Comparison of ENCODE assay signal across 10 cellular contexts in the genomic region with DNA sequence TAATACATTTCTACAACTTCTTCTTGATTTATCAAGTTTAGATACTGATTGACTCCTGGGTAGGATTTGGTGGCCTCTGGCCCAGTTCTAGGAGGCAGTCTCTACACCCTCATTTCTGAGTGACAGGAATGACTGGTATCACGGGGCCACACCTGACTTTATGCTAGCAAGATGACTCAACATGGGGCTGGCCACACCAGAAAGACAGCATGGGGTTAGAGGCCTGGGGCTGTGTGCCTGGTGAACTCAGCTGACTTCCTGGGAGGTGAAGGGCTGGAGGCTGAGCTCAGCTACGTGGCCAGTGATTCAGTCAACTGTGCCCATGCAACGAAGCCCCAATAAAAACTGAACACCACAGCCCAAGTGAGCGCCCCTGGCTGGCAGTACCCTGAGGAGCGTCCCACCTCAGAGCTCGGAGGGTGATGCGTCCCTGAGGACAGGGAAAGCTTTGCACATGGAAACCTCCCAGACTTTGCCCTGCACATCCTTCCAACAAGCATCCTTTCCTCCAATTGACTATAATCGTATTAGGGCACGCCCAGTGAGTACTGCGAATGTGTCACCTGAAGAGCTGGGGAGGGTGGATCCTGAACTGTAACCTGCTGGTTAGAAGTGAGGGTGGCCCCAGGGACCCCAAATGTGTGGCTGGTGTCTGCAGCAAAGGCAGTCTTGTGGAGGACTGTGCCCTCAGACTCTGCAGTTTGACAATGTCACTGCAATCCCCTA. TPM values are rescaled to one million over a fixed set of nuclear protein-coding genes. Genes with fewer than 3 reads are reported as not detected.
DNase-seq lines count a peak whose midpoint lies in the region; ATAC-seq and TF ChIP-seq lines count a peak whose summit lies in the region.
"Had no signal": no experiment of that assay in that cellular context is flagged by ENCODE, and none has a peak within 500 bp of the region (broad histone marks: within the 10 kb centered on the region; RNA-seq: fewer than 3 reads in every experiment).

No MANE protein-coding gene starts in this region.

- dilution Hi-C loops in mammary epithelial cell (cut with HindIII; ENCODE audit: low sequenced_read_pairs) = no loop called here

- no peaks in the 10 kb centered on the region for H4K20me1 ChIP-seq in mammary epithelial cell (ENCODE audit: insufficient read depth, low read length)

- peak; percentile 8 to 10 (median 10) for DNase-seq in stimulated activated CD4-positive, alpha-beta T cell treated with anti-CD3 and anti-CD28 coated beads, Interleukin-12 subunit alpha, Interleukin-12 subunit beta, amount 100 ng/mL, for 48 hours (ENCODE audit: low read depth in 2 of 3, low spot score in 1 of 3)
- DNase-seq in stimulated activated CD4-positive, alpha-beta T cell treated with anti-CD3 and anti-CD28 coated beads, Interleukin-4, amount 100 ng/mL, for 4 hours = no peak
- peak; percentile 96 for DNase-seq in mammary epithelial cell
- peak in 1 of 2 donors; percentile 41 for DNase-seq in stimulated activated naive CD8-positive, alpha-beta T cell treated with anti-CD3 and anti-CD28 coated beads, Interleukin-15, amount 100 ng/mL, for 72 hours
- DNase-seq in effector CD8-positive, alpha-beta T cell (lab: John Stamatoyannopoulos, UW) = no peak
- DNase-seq in HuH-7 (ENCODE audit: low spot score) = no peak
- no peak for DNase-seq in occipital lobe (lab: John Stamatoyannopoulos, UW)

- H3K4me3 ChIP-seq in mammary epithelial cell (replicated peaks in 1 of 3; ENCODE audit: insufficient read depth in 1 of 3, low read depth in 2 of 3, low read length in 3 of 3) = no peak overlapping the region
- H3K4me3 ChIP-seq: lung had no signal

- peak overlapping the region; percentile 52 for H3K27ac ChIP-seq in mammary epithelial cell (ENCODE audit: insufficient read depth, low read depth, low read length)
- H3K27ac ChIP-seq: VCaP had no signal

- no peak overlapping the region for H3K9ac ChIP-seq in mammary epithelial cell (ENCODE audit: insufficient read depth, low read length)

- in situ Hi-C loops in mammary epithelial cell (cut with MboI; ENCODE audit: low sequenced_read_pairs in 2 of 2) = loop anchor here in 1 of 2 donors (10.0 kb wide), 1 partner anchor 49 kb away; no protein-coding TSS in a partner anchor

- peak; percentile 6 to 7 for TF ChIP-seq CTCF in mammary epithelial cell (conservative IDR thresholded peaks at IDR 0.05 in 1 of 2, IDR thresholded peaks at IDR 0.05 in 1 of 2; ENCODE audit: extremely low read depth in 1 of 2, insufficient read depth in 1 of 2, low read depth in 1 of 2, low read length in 2 of 2)

- ATAC-seq in HG03439 (IDR thresholded peaks at IDR 0.05; ENCODE audit: unreplicated experiment) = peak; percentile 90
- peak; percentile 91 for ATAC-seq in stimulated activated naive CD8-positive, alpha-beta T cell treated with anti-CD3 and anti-CD28 coated beads, Interleukin-15, amount 100 ng/mL, for 72 hours

- H3K36me3 ChIP-seq in mammary epithelial cell (ENCODE audit: insufficient read depth, low read length) = peaks cover 7% of the 10 kb centered on the region

- H3K27me3 Mint-ChIP-seq in stimulated activated naive CD8-positive, alpha-beta T cell treated with anti-CD3 and anti-CD28 coated beads, Interleukin-15, amount 100 ng/mL, for 72 hours = no peaks in the 10 kb centered on the region

- peak overlapping the region in 1 of 2 donors; percentile 42 for H3K27ac Mint-ChIP-seq in stimulated activated naive CD8-positive, alpha-beta T cell treated with anti-CD3 and anti-CD28 coated beads, Interleukin-15, amount 100 ng/mL, for 72 hours

- 56% methylated on average over 9 of the region's 10 CpGs for WGBS in mammary epithelial cell (ENCODE audit: low coverage, missing lambda C conversion rate)

- peak overlapping the region; percentile 33 for H3K4me2 ChIP-seq in mammary epithelial cell (ENCODE audit: insufficient read depth, low read depth, low read length)

- peak overlapping the region; percentile 0 for H2AFZ ChIP-seq in mammary epithelial cell (ENCODE audit: low read depth, low read length)

- peaks cover 12% of the 10 kb centered on the region for H3K4me1 ChIP-seq in mammary epithelial cell (ENCODE audit: insufficient read depth, low read length)

- no peaks in the 10 kb centered on the region for H3K9me3 Mint-ChIP-seq in stimulated activated naive CD8-positive, alpha-beta T cell treated with anti-CD3 and anti-CD28 coated beads, Interleukin-15, amount 100 ng/mL, for 72 hours

- H3K4me3 Mint-ChIP-seq in stimulated activated naive CD8-positive, alpha-beta T cell treated with anti-CD3 and anti-CD28 coated beads, Interleukin-15, amount 100 ng/mL, for 72 hours = no peak overlapping the region

- no TSS peak for BruUV-seq in mammary epithelial cell (replicated peaks; lab: Mats Ljungman, UMichigan)

- H3K79me2 ChIP-seq in mammary epithelial cell (ENCODE audit: insufficient read depth, low read length) = no peaks in the 10 kb centered on the region

- CTCF ChIA-PET in mammary epithelial cell (lab: Charles Lee; ENCODE audit: low non-redundant PET) = no interaction called here

- H3K4me1 Mint-ChIP-seq in stimulated activated naive CD8-positive, alpha-beta T cell treated with anti-CD3 and anti-CD28 coated beads, Interleukin-15, amount 100 ng/mL, for 72 hours = peaks cover 6% of the 10 kb centered on the region

- no peaks in the 10 kb centered on the region for H3K9me3 ChIP-seq in mammary epithelial cell (replicated peaks; ENCODE audit: insufficient read depth, low read length)

- no peaks in the 10 kb centered on the region for H3K27me3 ChIP-seq in mammary epithelial cell (ENCODE audit: insufficient read depth, low read length)

- intact Hi-C loops in mammary epithelial cell (cut with micrococcal nuclease) = loop anchor here (1.0 to 5.0 kb wide), 2 partner anchors 37 to 84 kb away; no protein-coding TSS in a partner anchor

RNA-seq across cellular contexts. Expression of gene NIPA2, which starts 57.2 kb away (rescaled TPM):
- total RNA-seq in mammary epithelial cell (10 to 100 TPM; 58.5 to 61.9 TPM), occipital lobe (47.6 TPM)
- polyA plus RNA-seq in mammary epithelial cell = 41.3 TPM
- 72.1 TPM for polyA minus RNA-seq in mammary epithelial cell

Comparison
In these comparisons a context has a peak if more than half of its experiments do, and no peak if none do; other contexts are left out.
1. DNase-seq: peak in stimulated activated CD4-positive, alpha-beta T cell treated with anti-CD3 and anti-CD28 coated beads, Interleukin-12 subunit alpha, Interleukin-12 subunit beta, amount 100 ng/mL, for 48 hours (3 of 3) and mammary epithelial cell (single experiment); none in stimulated activated CD4-positive, alpha-beta T cell treated with anti-CD3 and anti-CD28 coated beads, Interleukin-4, amount 100 ng/mL, for 4 hours (0 of 2), effector CD8-positive, alpha-beta T cell (single experiment), HuH-7 (single experiment) and occipital lobe (single experiment).